In the genomic region with DNA sequence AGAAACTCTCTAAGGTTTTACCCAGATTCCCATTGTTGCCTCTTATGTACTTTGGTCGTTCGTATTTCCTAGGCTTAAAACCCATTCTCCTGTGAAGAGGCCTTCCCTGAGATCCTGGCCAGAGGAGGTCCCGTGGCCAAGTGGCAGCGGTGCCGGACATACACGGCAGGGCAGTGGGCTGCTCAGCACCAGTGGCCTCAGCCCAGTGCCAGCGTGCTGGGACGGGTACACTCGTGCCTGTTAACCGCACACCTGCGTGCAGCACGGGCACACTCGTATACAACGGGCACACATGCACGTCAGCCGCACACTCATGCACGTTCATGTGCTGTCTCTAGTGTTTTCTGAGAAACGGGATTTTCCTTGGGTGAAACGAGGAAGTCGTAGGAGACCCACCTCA, we compare ENCODE assay signal across 28 cellular contexts. TPM values are rescaled to one million over a fixed set of nuclear protein-coding genes. Genes with fewer than 3 reads are reported as not detected.
A peak's percentile ranks its signal among the peaks of the same experiment; 100 is the strongest.
DNase-seq lines count a peak whose midpoint lies in the region; ATAC-seq and TF ChIP-seq lines count a peak whose summit lies in the region.
"Had no signal": no experiment of that assay in that cellular context is flagged by ENCODE, and none has a peak within 500 bp of the region (broad histone marks: within the 10 kb centered on the region; RNA-seq: fewer than 3 reads in every experiment).

No MANE protein-coding gene starts in this region.

- H3K4me3 ChIP-seq in left ventricle myocardium inferior, result no peak overlapping the region
- no peak overlapping the region for H3K4me3 ChIP-seq in osteoblast (ENCODE audit: insufficient read depth, low read length)
- H3K4me3 ChIP-seq: HAP-1, SJCRH30 had no signal

- no peaks in the 10 kb centered on the region for H3K9me3 ChIP-seq in left ventricle myocardium inferior (replicated peaks)
- no peaks in the 10 kb centered on the region for H3K9me3 ChIP-seq in osteoblast (ENCODE audit: low read depth, low read length)
- H3K9me3 ChIP-seq: BE2C, HAP-1, SJCRH30 had no signal

- H3K4me1 ChIP-seq in left ventricle myocardium inferior (peaks cover 64% of the 10 kb centered on the region), osteoblast (ENCODE audit: insufficient read depth, low read length) (peaks cover 9% of the 10 kb centered on the region)
- H3K4me1 ChIP-seq: BE2C, HAP-1 had no signal

- TF ChIP-seq CTCF in left ventricle myocardium inferior (IDR thresholded peaks at IDR 0.05; ENCODE audit: borderline replicate concordance) (no peak), osteoblast (IDR thresholded peaks at IDR 0.05; ENCODE audit: extremely low read depth, low read depth, low read length) (no peak)

- POLR2A ChIA-PET in T-cell (lab: Charles Lee), result no interaction called here

- H3K4me3 Mint-ChIP-seq in T-cell, result no peak overlapping the region
- H3K4me3 Mint-ChIP-seq: CD4-positive, CD25-positive, alpha-beta regulatory T cell; HFFc6 had no signal

- no peak for ATAC-seq in left ventricle myocardium superior
- ATAC-seq in T-cell (replicated peaks in 1 of 4), result no peak
- ATAC-seq: PC-3, SK-N-SH treated with all-trans-retinoic acid at 6 μM for 48 hours had no signal

- intact Hi-C loops in left ventricle myocardium inferior (cut with micrococcal nuclease) (no loop called here), left ventricle myocardium superior (cut with micrococcal nuclease) (no loop called here)

- H3K79me2 ChIP-seq in osteoblast (ENCODE audit: insufficient read depth, low read length), result peaks cover 68% of the 10 kb centered on the region

- H3K4me2 ChIP-seq in osteoblast (ENCODE audit: insufficient read depth, low read length), result no peak overlapping the region
- H3K4me2 ChIP-seq: KMS-11 had no signal

- peaks cover 11% of the 10 kb centered on the region for H3K36me3 Mint-ChIP-seq in T-cell

- peaks cover 32% of the 10 kb centered on the region for H4K20me1 ChIP-seq in osteoblast (ENCODE audit: insufficient read depth, low read length)

- H3K27me3 ChIP-seq in left ventricle myocardium inferior (ENCODE audit: low read depth) (no peaks in the 10 kb centered on the region), osteoblast (ENCODE audit: insufficient read depth, low read length) (no peaks in the 10 kb centered on the region)
- H3K27me3 ChIP-seq: BE2C, SJCRH30 had no signal

- H3K9me3 Mint-ChIP-seq in T-cell, result no peaks in the 10 kb centered on the region
- H3K9me3 Mint-ChIP-seq: CD4-positive, CD25-positive, alpha-beta regulatory T cell; HFFc6; IgD-negative memory B cell had no signal

- DNase-seq in left ventricle myocardium inferior (no peak), left ventricle myocardium superior (no peak), osteoblast (ENCODE audit: insufficient read length, low spot score, missing footprints) (peak; percentile 69), T-cell (no peak), NCI-H226 (no peak), cortex of kidney (lab: John Stamatoyannopoulos, UW) (no peak)
- DNase-seq: 8988T; ACHN; BE2C; CD4-positive, CD25-positive, alpha-beta regulatory T cell; COR-L47; GOT3; HFFc6; MM.1S; NCI-H1048; NCI-H1417; NCI-H187 treated with DMSO at 0.1 percent for 48 hours; NCI-H2171 treated with DMSO at 0.1 percent for 48 hours; NCI-H526; NCI-H82; NK-92 treated with Interleukin-12 subunit alpha and Interleukin-12 subunit beta, amount 100 ng/mL, for 24 hours; PC-3; SJCRH30 had no signal

- H3K27ac ChIP-seq in left ventricle myocardium inferior (replicated peaks) (peak overlapping the region; percentile 95), angular gyrus (ENCODE audit: low read depth, low read length) (peak overlapping the region; percentile 24), osteoblast (ENCODE audit: low read depth, low read length) (no peak overlapping the region)
- H3K27ac ChIP-seq: KMS-11, SJCRH30 had no signal

- H3K36me3 ChIP-seq in left ventricle myocardium inferior, result peaks cover 10% of the 10 kb centered on the region
- peaks cover 4% of the 10 kb centered on the region for H3K36me3 ChIP-seq in osteoblast (ENCODE audit: insufficient read depth, low read length)
- H3K36me3 ChIP-seq: SJCRH30 had no signal

- H2AFZ ChIP-seq in osteoblast (ENCODE audit: low read length), result no peak overlapping the region

- H3K27ac Mint-ChIP-seq in T-cell, result no peak overlapping the region
- H3K27ac Mint-ChIP-seq: CD4-positive, CD25-positive, alpha-beta regulatory T cell; HFFc6; IgD-negative memory B cell had no signal

- no peaks in the 10 kb centered on the region for H3K27me3 Mint-ChIP-seq in T-cell
- H3K27me3 Mint-ChIP-seq: CD4-positive, CD25-positive, alpha-beta regulatory T cell; IgD-negative memory B cell had no signal

- H3K4me1 Mint-ChIP-seq in T-cell, result peaks cover 52 to 69% (median 63%) of the 10 kb centered on the region in 3 donors

- CTCF ChIA-PET in T-cell (lab: Charles Lee), result no interaction called here

RNA-seq across cellular contexts. Expression of a gene that starts 40.2 kb away (rescaled TPM):
- 18.3 TPM for total RNA-seq in left ventricle myocardium inferior
- 17.7 TPM for total RNA-seq in left ventricle myocardium superior
- 26.2 and 31.8 TPM in 2 replicates for total RNA-seq in osteoblast
- total RNA-seq in T-cell, result 10 to 100 TPM; 63.9 to 79.7 (median 74.2) TPM

RNA-seq across cellular contexts. Expression of a gene that starts 53.1 kb away (rescaled TPM):
- total RNA-seq in left ventricle myocardium inferior (13.4 TPM), left ventricle myocardium superior (10.5 TPM), osteoblast (63.9 and 73.1 TPM in 2 replicates), T-cell (100 to 1,000 TPM in 4 of 5 donors, 10 to 100 TPM in 1; 93.6 to 126 (median 110) TPM)
